ENCODE assay signal across 39 cellular contexts in the genomic region with DNA sequence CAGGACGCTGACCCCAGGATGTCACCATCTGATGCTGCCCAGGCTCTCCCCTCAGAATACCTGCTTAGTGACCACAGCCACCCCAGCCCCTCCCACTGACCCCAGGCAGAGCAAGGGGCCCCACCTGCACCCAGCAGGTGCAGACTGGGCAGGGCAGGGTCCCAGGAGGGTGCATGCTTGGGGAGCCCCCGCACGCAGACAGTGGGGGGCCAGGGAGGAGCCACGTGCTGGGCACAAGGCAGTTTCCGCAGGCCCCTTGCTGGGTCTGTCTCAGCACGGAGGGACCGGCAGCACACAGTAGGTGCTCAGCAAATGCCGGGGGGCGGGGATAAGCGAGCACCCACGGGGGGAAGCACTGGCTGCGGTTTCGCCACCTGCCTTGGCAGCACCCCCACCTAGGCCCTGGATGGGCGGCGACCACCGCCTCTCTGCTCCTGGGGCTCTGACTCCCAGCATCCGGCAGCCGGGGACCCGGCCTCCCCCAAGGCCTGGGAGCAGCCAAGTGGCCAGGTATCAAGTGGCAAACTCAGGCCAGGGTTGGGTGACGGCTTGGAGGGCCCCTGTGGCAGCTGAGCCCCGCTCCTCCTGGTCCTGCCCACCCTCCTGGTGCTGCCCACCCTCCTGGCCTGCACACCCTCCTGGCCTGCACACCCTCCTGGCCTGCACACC. TPM values are rescaled to one million over a fixed set of nuclear protein-coding genes. Genes with fewer than 3 reads are reported as not detected.
"Had no signal": no experiment of that assay in that cellular context is flagged by ENCODE, and none has a peak within 500 bp of the region (broad histone marks: within the 10 kb centered on the region; RNA-seq: fewer than 3 reads in every experiment).

No MANE protein-coding gene starts in this region.

- FAIRE-seq: astrocyte, TTC549 had no signal

- H3K27me3 Mint-ChIP-seq: activated CD4-positive, alpha-beta memory T cell treated with anti-CD3 and anti-CD28 coated beads for 36 hours; activated CD4-positive, alpha-beta T cell treated with anti-CD3 and anti-CD28 coated beads, Interleukin-2, amount 10 ng/mL, durations not matched to agents 24 days and 14 days; activated CD8-positive, alpha-beta T cell treated with anti-CD3 and anti-CD28 coated beads for 36 hours; activated naive CD8-positive, alpha-beta T cell treated with anti-CD3 and anti-CD28 coated beads for 36 hours; activated T-helper 17 cell treated with anti-CD3 and anti-CD28 coated beads, Interleukin-2, amount 50 U/mL, for 72 hours had no signal

- H3K27me3 ChIP-seq: brain microvascular endothelial cell had no signal

- H3K27ac ChIP-seq: adrenal gland, body of pancreas, brain microvascular endothelial cell, breast epithelium, VCaP had no signal

- H3K4me1 Mint-ChIP-seq: activated B cell treated with CpG ODN at 0.5 μM for 24 hours; activated CD4-positive, alpha-beta T cell treated with anti-CD3 and anti-CD28 coated beads, Interleukin-2, amount 10 ng/mL, durations not matched to agents 24 days and 14 days; activated T-helper 17 cell treated with anti-CD3 and anti-CD28 coated beads, Interleukin-2, amount 50 U/mL, for 72 hours had no signal

- H3K36me3 Mint-ChIP-seq: activated CD4-positive, alpha-beta memory T cell treated with anti-CD3 and anti-CD28 coated beads for 36 hours; activated naive CD4-positive, alpha-beta T cell treated with anti-CD3 and anti-CD28 coated beads, Interleukin-2, amount 50 U/mL, for 72 hours; activated naive CD8-positive, alpha-beta T cell treated with anti-CD3 and anti-CD28 coated beads for 36 hours had no signal

- H3K4me3 ChIP-seq: adrenal gland, body of pancreas, breast epithelium had no signal

- H3K27ac Mint-ChIP-seq: activated B cell treated with CpG ODN at 0.5 μM for 24 hours; activated CD4-positive, alpha-beta memory T cell treated with anti-CD3 and anti-CD28 coated beads for 36 hours; activated CD4-positive, alpha-beta T cell treated with anti-CD3 and anti-CD28 coated beads, Interleukin-2, amount 10 ng/mL, durations not matched to agents 24 days and 14 days; activated CD8-positive, alpha-beta T cell treated with anti-CD3 and anti-CD28 coated beads for 36 hours; activated naive CD4-positive, alpha-beta T cell treated with anti-CD3 and anti-CD28 coated beads for 36 hours; activated naive CD4-positive, alpha-beta T cell treated with anti-CD3 and anti-CD28 coated beads, Interleukin-2, amount 50 U/mL, for 72 hours; activated naive CD8-positive, alpha-beta T cell treated with anti-CD3 and anti-CD28 coated beads for 36 hours; activated T-cell treated with anti-CD3 and anti-CD28 coated beads, Interleukin-2, amount 50 U/mL, for 72 hours; activated T-helper 1 cell treated with anti-CD3 and anti-CD28 coated beads, Interleukin-12 subunit alpha, Interleukin-12 subunit beta, Interleukin-2, Interleukin-4 antibody, amounts not matched to agents 30 ng/mL and 10 ng/mL and 1 ng/mL, durations not matched to agents 14 hours and 24 hours and 36 hours; activated T-helper 17 cell treated with anti-CD3 and anti-CD28 coated beads, Interleukin-2, amount 50 U/mL, for 72 hours; T-helper 2 cell treated with Interferon-gamma antibody and Interleukin-4, amounts not matched to agents 5 μg/mL and 100 μg/mL, for 36 hours had no signal

- H3K4me1 ChIP-seq: adrenal gland, breast epithelium had no signal

- ATAC-seq: activated CD8-positive, alpha-beta T cell treated with anti-CD3 and anti-CD28 coated beads for 36 hours; activated naive CD4-positive, alpha-beta T cell treated with anti-CD3 and anti-CD28 coated beads, Interleukin-2, amount 50 U/mL, for 72 hours; activated T-cell treated with anti-CD3 and anti-CD28 coated beads, Interleukin-2, amount 50 U/mL, for 4 hours; activated T-cell treated with anti-CD3 and anti-CD28 coated beads, Interleukin-2, amount 50 U/mL, for 72 hours; activated T-helper 17 cell treated with anti-CD3 and anti-CD28 coated beads, Interleukin-2, amount 50 U/mL, for 72 hours; body of pancreas had no signal

- H3K36me3 ChIP-seq: adrenal gland, brain microvascular endothelial cell, breast epithelium had no signal

- H3K4me3 Mint-ChIP-seq: activated B cell treated with CpG ODN at 0.5 μM for 24 hours; activated CD4-positive, alpha-beta memory T cell treated with anti-CD3 and anti-CD28 coated beads for 36 hours; activated CD4-positive, alpha-beta T cell treated with anti-CD3 and anti-CD28 coated beads, Interleukin-2, amount 10 ng/mL, durations not matched to agents 24 days and 14 days; activated CD8-positive, alpha-beta T cell treated with anti-CD3 and anti-CD28 coated beads for 36 hours; activated naive CD4-positive, alpha-beta T cell treated with anti-CD3 and anti-CD28 coated beads for 36 hours; activated naive CD8-positive, alpha-beta T cell treated with anti-CD3 and anti-CD28 coated beads for 36 hours; activated T-cell treated with anti-CD3 and anti-CD28 coated beads, Interleukin-2, amount 50 U/mL, for 4 hours; activated T-cell treated with anti-CD3 and anti-CD28 coated beads, Interleukin-2, amount 50 U/mL, for 72 hours; activated T-helper 1 cell treated with anti-CD3 and anti-CD28 coated beads, Interleukin-12 subunit alpha, Interleukin-12 subunit beta, Interleukin-2, Interleukin-4 antibody, amounts not matched to agents 30 ng/mL and 10 ng/mL and 1 ng/mL, durations not matched to agents 14 hours and 24 hours and 36 hours; activated T-helper 17 cell treated with anti-CD3 and anti-CD28 coated beads, Interleukin-2, amount 50 U/mL, for 72 hours; T-helper 2 cell treated with Interferon-gamma antibody and Interleukin-4, amounts not matched to agents 5 μg/mL and 100 μg/mL, for 36 hours had no signal

- DNase-seq: activated B cell treated with CpG ODN at 0.5 μM for 24 hours; activated CD4-positive, alpha-beta memory T cell treated with anti-CD3 and anti-CD28 coated beads for 36 hours; activated CD4-positive, alpha-beta T cell treated with anti-CD3 and anti-CD28 coated beads for 4 hours; activated CD4-positive, alpha-beta T cell treated with anti-CD3 and anti-CD28 coated beads, Interleukin-2, amount 10 ng/mL, durations not matched to agents 24 days and 14 days; activated CD4-positive, alpha-beta T cell treated with anti-CD3 and anti-CD28 coated beads, Interleukin-2, amount 50 U/mL, for 1 hour; activated CD4-positive, alpha-beta T cell treated with anti-CD3 and anti-CD28 coated beads, Interleukin-2, amount 50 U/mL, for 4 hours; activated CD4-positive, CD25-positive, alpha-beta regulatory T cell treated with anti-CD3 and anti-CD28 coated beads, Interleukin-2, amount 50 U/mL, for 72 hours; activated CD8-positive, alpha-beta memory T cell treated with anti-CD3 and anti-CD28 coated beads, Interleukin-2, amount 50 U/mL, for 4 hours; activated CD8-positive, alpha-beta T cell treated with anti-CD3 and anti-CD28 coated beads for 36 hours; activated effector memory CD4-positive, alpha-beta T cell treated with anti-CD3 and anti-CD28 coated beads, Interleukin-2, amount 50 U/mL, for 16 hours; activated gamma-delta T cell treated with Interleukin-2 at 50 U/mL for 16 hours; activated naive CD4-positive, alpha-beta T cell; activated naive CD4-positive, alpha-beta T cell treated with anti-CD3 and anti-CD28 coated beads for 36 hours; activated naive CD4-positive, alpha-beta T cell treated with anti-CD3 and anti-CD28 coated beads, Interleukin-2, amount 50 U/mL, for 16 hours; activated naive CD8-positive, alpha-beta T cell treated with anti-CD3 and anti-CD28 coated beads for 36 hours; activated T-cell treated with anti-CD3 and anti-CD28 coated beads for 4 hours; activated T-cell treated with anti-CD3 and anti-CD28 coated beads, Interleukin-2, amount 50 U/mL, for 1 hour; activated T-cell treated with anti-CD3 and anti-CD28 coated beads, Interleukin-2, amount 50 U/mL, for 4 hours; activated T-cell treated with anti-CD3 and anti-CD28 coated beads, Interleukin-2, amount 50 U/mL, for 72 hours; adrenal gland; amniotic stem cell; aorta; body of pancreas; brain microvascular endothelial cell; central memory CD4-positive, alpha-beta T cell; T-helper 2 cell; T-helper 9 cell had no signal

- H3K9me3 ChIP-seq: adrenal gland, body of pancreas had no signal

RNA-seq across cellular contexts. Expression of gene SSTR5, which starts 18.7 kb away (rescaled TPM):
- total RNA-seq: activated B cell treated with CpG ODN at 0.5 μM for 24 hours; activated CD4-positive, alpha-beta memory T cell treated with anti-CD3 and anti-CD28 coated beads for 36 hours; activated CD4-positive, alpha-beta T cell treated with anti-CD3 and anti-CD28 coated beads, Interleukin-2, amount 10 ng/mL, durations not matched to agents 24 days and 14 days; activated CD8-positive, alpha-beta memory T cell treated with anti-CD3 and anti-CD28 coated beads for 36 hours; activated CD8-positive, alpha-beta T cell treated with anti-CD3 and anti-CD28 coated beads for 36 hours; activated naive CD4-positive, alpha-beta T cell treated with anti-CD3 and anti-CD28 coated beads for 36 hours; activated naive CD4-positive, alpha-beta T cell treated with anti-CD3 and anti-CD28 coated beads, Interleukin-2, amount 50 U/mL, for 72 hours; activated naive CD8-positive, alpha-beta T cell treated with anti-CD3 and anti-CD28 coated beads for 36 hours; activated T-cell treated with anti-CD3 and anti-CD28 coated beads, Interleukin-2, amount 50 U/mL, for 4 hours; activated T-cell treated with anti-CD3 and anti-CD28 coated beads, Interleukin-2, amount 50 U/mL, for 72 hours; activated T-helper 1 cell treated with anti-CD3 and anti-CD28 coated beads, Interleukin-12 subunit alpha, Interleukin-12 subunit beta, Interleukin-2, Interleukin-4 antibody, amounts not matched to agents 30 ng/mL and 10 ng/mL and 1 ng/mL, durations not matched to agents 14 hours and 24 hours and 36 hours; activated T-helper 17 cell treated with anti-CD3 and anti-CD28 coated beads, Interleukin-2, amount 50 U/mL, for 72 hours; astrocyte; breast epithelium; cerebellum; T-helper 1 cell treated with Interleukin-12 subunit alpha and Interleukin-12 subunit beta and Interleukin-4 antibody, amounts not matched to agents 30 ng/mL and 1 ng/mL, for 36 hours had no signal

RNA-seq across cellular contexts. Expression of gene C1QTNF8, which starts 42.2 kb away (rescaled TPM):
- total RNA-seq: activated B cell treated with CpG ODN at 0.5 μM for 24 hours; activated CD4-positive, alpha-beta memory T cell treated with anti-CD3 and anti-CD28 coated beads for 36 hours; activated CD4-positive, alpha-beta T cell treated with anti-CD3 and anti-CD28 coated beads, Interleukin-2, amount 10 ng/mL, durations not matched to agents 24 days and 14 days; activated CD8-positive, alpha-beta memory T cell treated with anti-CD3 and anti-CD28 coated beads for 36 hours; activated CD8-positive, alpha-beta T cell treated with anti-CD3 and anti-CD28 coated beads for 36 hours; activated naive CD4-positive, alpha-beta T cell treated with anti-CD3 and anti-CD28 coated beads for 36 hours; activated naive CD4-positive, alpha-beta T cell treated with anti-CD3 and anti-CD28 coated beads, Interleukin-2, amount 50 U/mL, for 72 hours; activated naive CD8-positive, alpha-beta T cell treated with anti-CD3 and anti-CD28 coated beads for 36 hours; activated T-cell treated with anti-CD3 and anti-CD28 coated beads, Interleukin-2, amount 50 U/mL, for 4 hours; activated T-cell treated with anti-CD3 and anti-CD28 coated beads, Interleukin-2, amount 50 U/mL, for 72 hours; activated T-helper 1 cell treated with anti-CD3 and anti-CD28 coated beads, Interleukin-12 subunit alpha, Interleukin-12 subunit beta, Interleukin-2, Interleukin-4 antibody, amounts not matched to agents 30 ng/mL and 10 ng/mL and 1 ng/mL, durations not matched to agents 14 hours and 24 hours and 36 hours; activated T-helper 17 cell treated with anti-CD3 and anti-CD28 coated beads, Interleukin-2, amount 50 U/mL, for 72 hours; astrocyte; body of pancreas; breast epithelium; cardiac septum; cerebellum; T-helper 1 cell treated with Interleukin-12 subunit alpha and Interleukin-12 subunit beta and Interleukin-4 antibody, amounts not matched to agents 30 ng/mL and 1 ng/mL, for 36 hours had no signal
